Comparison of ENCODE assay signal across 32 cellular contexts in the genomic region with DNA sequence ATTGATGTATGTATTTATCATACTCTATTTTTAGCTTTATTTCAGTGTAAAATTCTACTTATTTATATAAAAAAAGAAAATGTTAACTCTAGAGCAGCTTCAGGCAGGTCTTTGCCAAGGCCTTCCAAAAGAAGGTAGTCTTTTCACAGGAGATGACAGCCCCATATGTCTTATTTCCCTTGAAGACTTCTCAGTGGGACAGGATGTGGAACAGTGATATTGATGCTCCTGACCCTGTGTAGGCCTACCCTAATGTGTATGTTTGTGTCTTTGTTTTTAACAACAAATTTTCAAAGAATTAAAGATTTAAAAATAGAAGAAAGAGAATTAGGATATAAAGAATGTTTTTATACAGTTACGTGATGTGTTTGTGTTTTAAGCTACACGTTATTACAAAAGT.
"Had no signal": no experiment of that assay in that cellular context is flagged by ENCODE, and none has a peak within 500 bp of the region (broad histone marks: within the 10 kb centered on the region; RNA-seq: fewer than 3 reads in every experiment).

No MANE protein-coding gene starts in this region.

- H3K9me3 ChIP-seq: adrenal gland, ascending aorta, body of pancreas, breast epithelium had no signal

- ATAC-seq: activated naive CD4-positive, alpha-beta T cell treated with anti-CD3 and anti-CD28 coated beads, Interleukin-2, amount 50 U/mL, for 72 hours; activated naive CD8-positive, alpha-beta T cell treated with anti-CD3 and anti-CD28 coated beads, Interleukin-2, amount 50 U/mL, for 24 hours; activated T-cell treated with anti-CD3 and anti-CD28 coated beads, Interleukin-2, amount 50 U/mL, for 4 hours; activated T-cell treated with anti-CD3 and anti-CD28 coated beads, Interleukin-2, amount 50 U/mL, for 72 hours; activated T-helper 17 cell treated with anti-CD3 and anti-CD28 coated beads, Interleukin-2, amount 50 U/mL, for 72 hours; body of pancreas had no signal

- H3K4me1 ChIP-seq: adrenal gland, ascending aorta, body of pancreas, breast epithelium had no signal

- H3K27me3 ChIP-seq: adrenal gland, ascending aorta, body of pancreas, brain microvascular endothelial cell, breast epithelium, cardiac muscle cell had no signal

- DNase-seq: activated effector memory CD4-positive, alpha-beta T cell treated with anti-CD3 and anti-CD28 coated beads, Interleukin-2, amount 50 U/mL, for 16 hours; activated effector memory CD4-positive, alpha-beta T cell treated with Interleukin-2 at 50 U/mL for 16 hours; activated gamma-delta T cell; activated gamma-delta T cell treated with Interleukin-2 at 50 U/mL for 16 hours; activated naive CD4-positive, alpha-beta T cell; activated naive CD4-positive, alpha-beta T cell treated with anti-CD3 and anti-CD28 coated beads for 36 hours; activated naive CD4-positive, alpha-beta T cell treated with anti-CD3 and anti-CD28 coated beads, Interleukin-2, amount 10 ng/mL, durations not matched to agents 7 days and 5 days; activated naive CD4-positive, alpha-beta T cell treated with anti-CD3 and anti-CD28 coated beads, Interleukin-2, amount 50 U/mL, for 16 hours; activated naive CD4-positive, alpha-beta T cell treated with Interleukin-2 at 50 U/mL for 16 hours; activated naive CD8-positive, alpha-beta T cell treated with anti-CD3 and anti-CD28 coated beads for 36 hours; activated naive CD8-positive, alpha-beta T cell treated with anti-CD3 and anti-CD28 coated beads, Interleukin-2, amount 10 ng/mL, durations not matched to agents 7 days and 5 days; activated naive CD8-positive, alpha-beta T cell treated with anti-CD3 and anti-CD28 coated beads, Interleukin-2, amount 50 U/mL, for 24 hours; activated T-cell treated with anti-CD3 and anti-CD28 coated beads, Interleukin-2, amount 50 U/mL, for 1 hour; activated T-cell treated with anti-CD3 and anti-CD28 coated beads, Interleukin-2, amount 50 U/mL, for 24 hours; activated T-cell treated with anti-CD3 and anti-CD28 coated beads, Interleukin-2, amount 50 U/mL, for 4 hours; activated T-cell treated with anti-CD3 and anti-CD28 coated beads, Interleukin-2, amount 50 U/mL, for 48 hours; activated T-cell treated with anti-CD3 and anti-CD28 coated beads, Interleukin-2, amount 50 U/mL, for 72 hours; adrenal gland; amniotic stem cell; amygdala; anterior cingulate cortex; aorta; body of pancreas; brain microvascular endothelial cell; caudate nucleus; central memory CD4-positive, alpha-beta T cell; cerebellar nuclear complex had no signal

- H3K4me3 ChIP-seq: adrenal gland, ascending aorta, body of pancreas, breast epithelium, cardiac muscle cell had no signal

- H3K27ac ChIP-seq: adrenal gland, ascending aorta, body of pancreas, brain microvascular endothelial cell, breast epithelium, cardiac muscle cell had no signal

- H3K36me3 ChIP-seq: adrenal gland, ascending aorta, brain microvascular endothelial cell, breast epithelium, cardiac muscle cell had no signal
